In genomic region chr12:87922721-87923120, GRCh38 we compare ENCODE assay signal across 27 cellular contexts.
"Had no signal": no experiment of that assay in that cellular context is flagged by ENCODE, and none has a peak within 500 bp of the region (broad histone marks: within the 10 kb centered on the region; RNA-seq: fewer than 3 reads in every experiment).

No MANE protein-coding gene starts in this region.

- ATAC-seq: activated T-cell treated with anti-CD3 and anti-CD28 coated beads, Interleukin-2, amount 50 U/mL, for 4 hours had no signal

- H3K9me3 Mint-ChIP-seq: activated CD4-positive, alpha-beta memory T cell treated with anti-CD3 and anti-CD28 coated beads for 36 hours; activated CD4-positive, alpha-beta T cell treated with anti-CD3 and anti-CD28 coated beads, Interleukin-2, amount 10 ng/mL, durations not matched to agents 7 days and 5 days; activated naive CD4-positive, alpha-beta T cell treated with anti-CD3 and anti-CD28 coated beads for 36 hours; activated T-cell treated with anti-CD3 and anti-CD28 coated beads, Interleukin-2, amount 50 U/mL, for 4 hours; IgD-negative memory B cell had no signal

- H3K4me3 ChIP-seq: cardiac muscle cell, Peyer's patch, SJSA1 had no signal

- H3K27ac Mint-ChIP-seq: activated CD4-positive, alpha-beta memory T cell treated with anti-CD3 and anti-CD28 coated beads for 36 hours; activated CD4-positive, alpha-beta T cell treated with anti-CD3 and anti-CD28 coated beads, Interleukin-2, amount 10 ng/mL, durations not matched to agents 7 days and 5 days; activated naive CD4-positive, alpha-beta T cell treated with anti-CD3 and anti-CD28 coated beads for 36 hours; activated naive CD8-positive, alpha-beta T cell; IgD-negative memory B cell had no signal

- DNase-seq: activated CD4-positive, alpha-beta memory T cell treated with anti-CD3 and anti-CD28 coated beads for 36 hours; activated CD4-positive, alpha-beta T cell treated with anti-CD3 and anti-CD28 coated beads, Interleukin-2, amount 10 ng/mL, durations not matched to agents 7 days and 5 days; activated CD4-positive, CD25-positive, alpha-beta regulatory T cell; activated CD8-positive, alpha-beta memory T cell treated with anti-CD3 and anti-CD28 coated beads for 24 hours; activated effector memory CD4-positive, alpha-beta T cell treated with anti-CD3 and anti-CD28 coated beads, Interleukin-2, amount 50 U/mL, for 16 hours; activated naive CD4-positive, alpha-beta T cell treated with anti-CD3 and anti-CD28 coated beads for 36 hours; activated T-cell treated with anti-CD3 and anti-CD28 coated beads, Interleukin-2, amount 50 U/mL, for 4 hours; amygdala; brain microvascular endothelial cell; KG1; NCI-H1092; NCI-H1417; NCI-H1930; NCI-H2171; NCI-H345; NCI-H510A treated with DMSO at 0.1 percent for 48 hours; NCI-H69; Peyer's patch; Right ventricle myocardium superior; T-helper 2 cell; T1000 had no signal

- H3K27ac ChIP-seq: brain microvascular endothelial cell, cardiac muscle cell, Peyer's patch, RWPE1, SJSA1, VCaP had no signal

- H3K4me3 Mint-ChIP-seq: activated CD4-positive, alpha-beta memory T cell treated with anti-CD3 and anti-CD28 coated beads for 36 hours; activated CD4-positive, alpha-beta T cell treated with anti-CD3 and anti-CD28 coated beads, Interleukin-2, amount 10 ng/mL, durations not matched to agents 7 days and 5 days; activated naive CD4-positive, alpha-beta T cell treated with anti-CD3 and anti-CD28 coated beads for 36 hours; activated naive CD8-positive, alpha-beta T cell; activated T-cell treated with anti-CD3 and anti-CD28 coated beads, Interleukin-2, amount 50 U/mL, for 4 hours; IgD-negative memory B cell had no signal

- H3K36me3 Mint-ChIP-seq: activated CD4-positive, alpha-beta memory T cell treated with anti-CD3 and anti-CD28 coated beads for 36 hours; activated naive CD8-positive, alpha-beta T cell; IgD-negative memory B cell had no signal

- H3K27me3 ChIP-seq: brain microvascular endothelial cell, cardiac muscle cell, Peyer's patch, SJSA1 had no signal

- H3K4me1 Mint-ChIP-seq: activated CD4-positive, alpha-beta T cell treated with anti-CD3 and anti-CD28 coated beads, Interleukin-2, amount 10 ng/mL, durations not matched to agents 7 days and 5 days had no signal

- H3K36me3 ChIP-seq: brain microvascular endothelial cell, cardiac muscle cell, Peyer's patch, SJSA1 had no signal

- H3K27me3 Mint-ChIP-seq: activated CD4-positive, alpha-beta memory T cell treated with anti-CD3 and anti-CD28 coated beads for 36 hours; activated CD4-positive, alpha-beta T cell treated with anti-CD3 and anti-CD28 coated beads, Interleukin-2, amount 10 ng/mL, durations not matched to agents 7 days and 5 days; IgD-negative memory B cell had no signal

- H3K9me3 ChIP-seq: Peyer's patch, SJSA1 had no signal

- H3K4me1 ChIP-seq: Peyer's patch, SJSA1 had no signal
